2 cellular contexts compared by ENCODE assay signal in genomic region chr5:149600932-149601331, GRCh38.
TF ChIP-seq lines count a peak whose summit lies in the region.

No MANE protein-coding gene starts in this region.

TF ChIP-seq in GM23338, 12 proteins besides CTCF, POLR2A, EP300 and RAD21:
- TF ChIP-seq EZH2phosphoT487 (IDR thresholded peaks at IDR 0.05; ENCODE audit: unreplicated experiment) = no peak
- no peak for TF ChIP-seq ZNF462 (CRISPR knock-in tag; IDR thresholded peaks at IDR 0.05)
- no peak for TF ChIP-seq POLR2AphosphoS5 (IDR thresholded peaks at IDR 0.05; ENCODE audit: low read depth)
- no peak for TF ChIP-seq EZH2 (IDR thresholded peaks at IDR 0.05; ENCODE audit: low read depth, unreplicated experiment)
- TF ChIP-seq ETS1 (IDR thresholded peaks at IDR 0.05) = no peak
- TF ChIP-seq JUNB (IDR thresholded peaks at IDR 0.05; ENCODE audit: unreplicated experiment) = no peak
- TF ChIP-seq NANOG (IDR thresholded peaks at IDR 0.05; ENCODE audit: borderline replicate concordance) = no peak
- TF ChIP-seq REST (IDR thresholded peaks at IDR 0.05; ENCODE audit: unreplicated experiment) = no peak
- TF ChIP-seq STAT1 (IDR thresholded peaks at IDR 0.05; ENCODE audit: unreplicated experiment) = no peak
- no peak for TF ChIP-seq ZNF331 (CRISPR knock-in tag; IDR thresholded peaks at IDR 0.05; ENCODE audit: low read depth)
- TF ChIP-seq CREB1 (CRISPR knock-in tag; IDR thresholded peaks at IDR 0.05; ENCODE audit: low read depth) = no peak
- TF ChIP-seq ZNF114 (CRISPR knock-in tag; IDR thresholded peaks at IDR 0.05) = no peak
TF ChIP-seq in GM23338: peak in this region for 0.

TF ChIP-seq in K562, 482 proteins besides CTCF, POLR2A, EP300 and RAD21:
- TF ChIP-seq MLLT1 (IDR thresholded peaks at IDR 0.05) (no peak), MXD1 (CRISPR knock-in tag; IDR thresholded peaks at IDR 0.05; ENCODE audit: borderline replicate concordance, poor library complexity, severe bottlenecking) (no peak), BDP1 (IDR thresholded peaks at IDR 0.05; ENCODE audit: insufficient read depth, insufficient read length) (no peak), ZNF134 (CRISPR knock-in tag; conservative IDR thresholded peaks at IDR 0.05) (no peak), HLTF (IDR thresholded peaks at IDR 0.05) (no peak), GTF2A2 (tag; IDR thresholded peaks at IDR 0.05) (no peak), HES1 (IDR thresholded peaks at IDR 0.05; ENCODE audit: low read depth) (no peak), JUN (IDR thresholded peaks at IDR 0.05; ENCODE audit: borderline replicate concordance, low read depth, low read length) (no peak), JUN (CRISPR knock-in tag; IDR thresholded peaks at IDR 0.05; ENCODE audit: borderline replicate concordance) (no peak), TEAD4 (IDR thresholded peaks at IDR 0.05; ENCODE audit: low read length) (no peak), TEAD4 (CRISPR knock-in tag; IDR thresholded peaks at IDR 0.05; ENCODE audit: borderline replicate concordance) (no peak)
